Comparison of ENCODE assay signal across 22 cellular contexts in the genomic region with DNA sequence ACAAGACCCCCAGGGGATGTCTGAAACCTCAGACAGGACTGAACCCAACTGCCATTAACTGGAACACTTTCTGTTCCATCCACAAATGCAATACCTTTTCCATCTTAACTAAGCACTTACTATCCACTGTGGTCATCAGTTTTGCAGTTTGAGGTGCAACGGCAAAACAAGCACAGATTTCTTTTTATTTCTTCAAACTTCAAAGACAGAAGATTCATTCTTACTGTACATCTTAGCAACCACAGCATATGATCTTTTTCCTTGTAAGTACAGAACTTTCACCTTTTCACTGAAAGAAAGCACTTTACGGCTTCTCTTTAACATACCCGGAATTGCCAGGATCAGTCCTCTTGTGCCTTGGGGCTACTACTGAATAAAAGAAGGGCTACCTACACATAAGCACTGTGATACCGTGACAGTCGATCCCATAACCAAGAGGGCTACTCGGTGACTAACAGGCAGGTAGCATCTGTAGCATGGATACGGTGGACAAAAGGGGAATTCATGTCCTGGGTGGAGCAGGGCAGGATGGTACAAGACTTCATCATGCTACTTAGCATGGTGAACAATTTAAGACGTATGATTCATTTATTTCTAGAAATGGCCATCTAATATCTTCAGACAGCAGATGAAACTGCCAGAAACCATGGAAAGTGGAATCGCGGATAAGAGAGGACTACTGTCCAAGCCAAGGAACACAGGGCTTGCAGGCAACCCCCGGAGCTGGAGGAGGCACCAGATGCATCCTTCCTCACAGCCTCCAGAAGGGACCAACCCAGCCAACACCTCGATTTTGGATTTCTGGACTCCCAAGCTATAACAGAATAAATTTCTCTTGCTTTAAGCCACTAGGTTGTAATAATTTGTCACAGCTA. TPM values are rescaled to one million over a fixed set of nuclear protein-coding genes. Genes with fewer than 3 reads are reported as not detected.
DNase-seq lines count a peak whose midpoint lies in the region; ATAC-seq and TF ChIP-seq lines count a peak whose summit lies in the region.
"Had no signal": no experiment of that assay in that cellular context is flagged by ENCODE, and none has a peak within 500 bp of the region (broad histone marks: within the 10 kb centered on the region; RNA-seq: fewer than 3 reads in every experiment).

No MANE protein-coding gene starts in this region.

- CTCF ChIA-PET in RWPE1 (lab: Yijun Ruan, JAX), result interaction anchor here (0.9 kb wide), 1 partner anchor 9 kb away, joined by 4 read pairs; no protein-coding TSS in a partner anchor

- H3K36me3 Mint-ChIP-seq in dendritic cell treated with granulocyte-macrophage colony-stimulating factor and Interleukin-4, amounts not matched to agents 40 ng/mL and 50 ng/mL, for 4 days (ENCODE audit: low read depth), result no peaks in the 10 kb centered on the region

- in situ Hi-C loops in HAP-1 (cut with MboI; ENCODE audit: low sequenced_read_pairs), result no loop called here

- no peaks in the 10 kb centered on the region for H3K27me3 ChIP-seq in foreskin keratinocyte
- no peaks in the 10 kb centered on the region for H3K27me3 ChIP-seq in HAP-1 (ENCODE audit: low read depth)
- H3K27me3 ChIP-seq: Peyer's patch had no signal

- H3K4me3 Mint-ChIP-seq in dendritic cell treated with granulocyte-macrophage colony-stimulating factor and Interleukin-4, amounts not matched to agents 40 ng/mL and 50 ng/mL, for 4 days, result no peak overlapping the region
- H3K4me3 Mint-ChIP-seq: CD8-positive, alpha-beta memory T cell had no signal

- no peak overlapping the region for H3K4me3 ChIP-seq in Jurkat, Clone E6-1 (ENCODE audit: low read length)
- no peak overlapping the region for H3K4me3 ChIP-seq in HAP-1
- H3K4me3 ChIP-seq: K562, Peyer's patch had no signal

- H3K9me3 Mint-ChIP-seq in dendritic cell treated with granulocyte-macrophage colony-stimulating factor and Interleukin-4, amounts not matched to agents 40 ng/mL and 50 ng/mL, for 4 days, result no peaks in the 10 kb centered on the region

- H3K4me1 Mint-ChIP-seq in dendritic cell treated with granulocyte-macrophage colony-stimulating factor and Interleukin-4, amounts not matched to agents 40 ng/mL and 50 ng/mL, for 4 days (ENCODE audit: low read depth), result peaks cover 52% of the 10 kb centered on the region
- H3K4me1 Mint-ChIP-seq: CD8-positive, alpha-beta memory T cell had no signal

- peak; percentile 47 for DNase-seq in Jurkat, Clone E6-1 (ENCODE audit: low read depth, low spot score)
- DNase-seq in RWPE1 (ENCODE audit: low spot score) (peak; percentile 64), foreskin keratinocyte (peak; percentile 98 to 100), HAP-1 (ENCODE audit: low spot score in 2 of 2) (no peak), NCI-H2107 (lab: John Stamatoyannopoulos, UW) (no peak), AML-193 (lab: John Stamatoyannopoulos, UW) (no peak)
- DNase-seq: Calu3; CD8-positive, alpha-beta memory T cell; DMS153; NCI-H1105 treated with DMSO at 0.1 percent for 48 hours; NCI-H1694 treated with DMSO at 0.1 percent for 48 hours; NCI-H2081 treated with DMSO at 0.1 percent for 48 hours; NCI-H446; NCI-H526; Peyer's patch; Right ventricle myocardium superior had no signal

- ATAC-seq in foreskin keratinocyte (peak; percentile 91), GM21423 (IDR thresholded peaks at IDR 0.05; ENCODE audit: unreplicated experiment) (no peak)
- ATAC-seq: K562 had no signal

- peaks cover 47% of the 10 kb centered on the region for H3K4me1 ChIP-seq in foreskin keratinocyte
- H3K4me1 ChIP-seq in HAP-1, result no peaks in the 10 kb centered on the region
- H3K4me1 ChIP-seq: Peyer's patch had no signal

- peak overlapping the region; percentile 72 for H3K27ac Mint-ChIP-seq in dendritic cell treated with granulocyte-macrophage colony-stimulating factor and Interleukin-4, amounts not matched to agents 40 ng/mL and 50 ng/mL, for 4 days
- H3K27ac Mint-ChIP-seq: CD8-positive, alpha-beta memory T cell had no signal

- POLR2A ChIA-PET in RWPE1 (lab: Yijun Ruan, JAX; ENCODE audit: low non-redundant PET), result no interaction called here

- TF ChIP-seq CTCF in RWPE1 (conservative IDR thresholded peaks at IDR 0.05; ENCODE audit: low read depth) (no peak), foreskin keratinocyte (conservative IDR thresholded peaks at IDR 0.05) (no peak)

- H3K27ac ChIP-seq in RWPE1 (peak overlapping the region; percentile 24; the same call in 1 of the 2 replicates), foreskin keratinocyte (peak overlapping the region; percentile 97)
- H3K27ac ChIP-seq: C4-2B, Peyer's patch had no signal

- intact Hi-C loops in dendritic cell treated with granulocyte-macrophage colony-stimulating factor and Interleukin-4, amounts not matched to agents 40 ng/mL and 50 ng/mL, for 4 days (cut with micrococcal nuclease), result no loop called here

- H3K27me3 Mint-ChIP-seq in dendritic cell treated with granulocyte-macrophage colony-stimulating factor and Interleukin-4, amounts not matched to agents 40 ng/mL and 50 ng/mL, for 4 days, result peaks cover 11% of the 10 kb centered on the region

- H3K9me3 ChIP-seq in HAP-1, result no peaks in the 10 kb centered on the region
- H3K9me3 ChIP-seq: Peyer's patch had no signal

- no peaks in the 10 kb centered on the region for H3K36me3 ChIP-seq in HAP-1 (replicated peaks)
- H3K36me3 ChIP-seq: Peyer's patch had no signal

RNA-seq across cellular contexts. Expression of a gene that starts 18.4 kb away (rescaled TPM):
- polyA plus RNA-seq in Jurkat, Clone E6-1 (2012; ENCODE audit: insufficient read depth, insufficient read length), result 2.2 TPM
- total RNA-seq in foreskin keratinocyte, result 0.24 and 0.49 TPM in 2 replicates
- 0.03 and 0.12 TPM in 2 replicates for polyA plus RNA-seq in foreskin keratinocyte
- total RNA-seq: Calu3; CD8-positive, alpha-beta memory T cell; K562; OCI-LY7; SK-MEL-5 had no signal
- polyA plus RNA-seq: CD8-positive, alpha-beta memory T cell had no signal

Comparison
In these comparisons a context has a peak if more than half of its experiments do, and no peak if none do; other contexts are left out.
1. DNase-seq: peak in Jurkat, Clone E6-1 (single experiment), RWPE1 (single experiment) and foreskin keratinocyte (2 of 2); none in HAP-1 (0 of 2), NCI-H2107 (single experiment) and AML-193 (0 of 2).